29 cellular contexts compared by ENCODE assay signal in the genomic region with DNA sequence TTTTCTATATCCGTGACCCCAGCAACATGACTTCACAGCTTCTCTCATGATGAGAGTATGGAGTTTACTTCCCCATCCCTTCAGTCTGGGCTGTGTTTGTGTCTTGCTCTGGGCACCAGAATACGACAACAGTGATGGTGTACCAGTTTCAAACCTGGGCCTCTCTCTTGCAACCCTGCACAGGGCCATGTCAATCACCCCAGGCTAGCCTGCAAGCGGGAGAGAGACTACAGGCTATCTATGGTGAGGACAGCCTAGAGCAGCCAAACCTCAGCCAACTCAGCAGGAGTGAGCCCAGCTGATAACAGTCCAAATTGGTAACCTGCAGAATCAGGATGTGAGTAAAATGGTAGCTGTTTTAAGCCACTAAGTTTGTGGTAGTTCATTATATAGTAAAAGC.
"Had no signal": no experiment of that assay in that cellular context is flagged by ENCODE, and none has a peak within 500 bp of the region (broad histone marks: within the 10 kb centered on the region; RNA-seq: fewer than 3 reads in every experiment).

No MANE protein-coding gene starts in this region.

- H3K9me3 ChIP-seq: esophagus muscularis mucosa, gastroesophageal sphincter, mucosa of descending colon, right lobe of liver, stomach, tibial artery, upper lobe of left lung had no signal

- H3K36me3 ChIP-seq: esophagus muscularis mucosa, gastroesophageal sphincter, right lobe of liver, stomach, tibial artery, upper lobe of left lung had no signal

- DNase-seq: central memory CD4-positive, alpha-beta T cell; dermis blood vessel endothelial cell; effector memory CD4-positive, alpha-beta T cell; foreskin keratinocyte; hypothalamus; immature natural killer cell; islet precursor cell; kidney glomerular epithelial cell; left colon; mucosa of descending colon; naive thymus-derived CD4-positive, alpha-beta T cell; nephron progenitor cell; nucleus accumbens; posterior cingulate gyrus; retina; right lobe of liver; stimulated activated CD4-positive, alpha-beta T cell treated with anti-CD3 and anti-CD28 coated beads, Interleukin-12 subunit alpha, Interleukin-12 subunit beta, amount 100 ng/mL, for 4 hours; stimulated activated CD4-positive, alpha-beta T cell treated with anti-CD3 and anti-CD28 coated beads, Interleukin-1b, Interleukin-23, amount 100 ng/mL, for 48 hours; stimulated activated CD4-positive, alpha-beta T cell treated with anti-CD3 and anti-CD28 coated beads, Interleukin-4, amount 100 ng/mL, for 24 hours; stimulated activated naive CD4-positive, alpha-beta T cell treated with Interleukin-2 at 50 U/mL for 16 hours; stomach; tibial artery; upper lobe of left lung had no signal

- ATAC-seq: foreskin keratinocyte; gastroesophageal sphincter; left colon; mucosa of descending colon; naive thymus-derived CD4-positive, alpha-beta T cell; right lobe of liver; stimulated activated effector memory CD8-positive, alpha-beta T cell treated with anti-CD3 and anti-CD28 coated beads, Interleukin-12 subunit alpha, Interleukin-12 subunit beta, amount 100 ng/mL, for 72 hours had no signal

- H3K27me3 ChIP-seq: esophagus muscularis mucosa, foreskin keratinocyte, gastroesophageal sphincter, right lobe of liver, stomach, tibial artery, upper lobe of left lung had no signal

- H3K4me3 ChIP-seq: coronary artery, esophagus muscularis mucosa, gastroesophageal sphincter, lung, mucosa of descending colon, right lobe of liver, smooth muscle cell, stomach, tibial artery, upper lobe of left lung had no signal

- H3K27ac ChIP-seq: coronary artery, esophagus muscularis mucosa, foreskin keratinocyte, gastroesophageal sphincter, right lobe of liver, stomach, tibial artery, upper lobe of left lung had no signal

- H3K4me1 ChIP-seq: esophagus muscularis mucosa, foreskin keratinocyte, gastroesophageal sphincter, right lobe of liver, stomach, tibial artery, upper lobe of left lung had no signal
